8 cellular contexts compared by ENCODE assay signal in the genomic region with DNA sequence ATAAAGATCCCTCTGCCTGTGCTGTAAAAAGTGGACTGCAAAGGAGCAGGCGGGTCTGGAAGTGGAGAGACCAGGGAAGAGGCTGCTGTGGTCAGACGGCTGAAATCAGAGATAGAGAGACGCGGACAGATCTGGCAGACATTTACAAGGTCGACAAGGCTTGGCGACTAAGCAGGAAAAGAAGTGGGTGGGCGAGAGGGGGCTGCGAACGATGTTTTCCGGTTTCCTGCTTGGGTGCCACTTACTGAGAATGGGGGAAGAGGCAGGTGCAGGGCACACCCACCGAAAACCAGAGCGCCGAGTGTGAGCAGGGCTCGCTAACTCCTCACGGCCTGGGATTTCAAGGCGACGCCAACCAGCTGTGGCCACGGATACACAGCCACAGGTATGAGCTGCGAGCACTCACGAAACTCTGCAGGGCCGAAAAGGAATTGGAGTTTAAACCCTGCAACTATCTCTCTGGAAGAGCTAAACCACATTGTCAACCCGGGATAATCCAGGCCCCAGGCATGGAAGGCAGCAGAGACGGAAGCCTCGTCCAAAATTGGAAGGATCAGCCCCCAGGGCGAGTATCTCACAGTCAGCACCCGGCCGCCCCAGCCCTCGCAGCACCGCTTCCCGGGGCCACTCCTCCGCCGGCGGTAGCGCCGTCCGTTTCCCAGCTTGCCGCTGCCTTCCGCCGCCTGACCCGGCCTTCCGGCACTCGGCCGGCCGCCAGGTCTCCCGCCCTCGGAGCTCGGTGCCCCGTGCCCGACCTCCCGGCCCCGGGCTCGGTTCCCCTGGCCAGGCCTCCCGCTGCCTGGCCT. TPM values are rescaled to one million over a fixed set of nuclear protein-coding genes. Genes with fewer than 3 reads are reported as not detected.
DNase-seq lines count a peak whose midpoint lies in the region; TF ChIP-seq lines count a peak whose summit lies in the region.

No MANE protein-coding gene starts in this region.

- H3K36me3 Mint-ChIP-seq in endothelial cell (ENCODE audit: low read depth, unreplicated experiment) (peaks cover 4% of the 10 kb centered on the region), mesothelial cell of epicardium (peaks cover 4% of the 10 kb centered on the region)

- H3K4me1 Mint-ChIP-seq in endothelial cell (ENCODE audit: unreplicated experiment) (peaks cover 44% of the 10 kb centered on the region), mesothelial cell of epicardium (peaks cover 38% of the 10 kb centered on the region)

- H3K27me3 Mint-ChIP-seq in endothelial cell (ENCODE audit: unreplicated experiment), result peaks cover 10% of the 10 kb centered on the region
- H3K27me3 Mint-ChIP-seq in mesothelial cell of epicardium (ENCODE audit: low read depth), result no peaks in the 10 kb centered on the region

- H3K27ac Mint-ChIP-seq in endothelial cell (ENCODE audit: unreplicated experiment) (peak overlapping the region; percentile 88), mesothelial cell of epicardium (peak overlapping the region; percentile 94)

- TF ChIP-seq CTCF in GM12875 (IDR thresholded peaks at IDR 0.05; ENCODE audit: borderline replicate concordance, insufficient read depth, low read depth, low read length) (no peak), endothelial cell (IDR thresholded peaks at IDR 0.05; ENCODE audit: unreplicated experiment) (no peak), mesothelial cell of epicardium (IDR thresholded peaks at IDR 0.05; ENCODE audit: unreplicated experiment) (no peak)

- H3K9me3 Mint-ChIP-seq in endothelial cell (ENCODE audit: unreplicated experiment) (no peaks in the 10 kb centered on the region), mesothelial cell of epicardium (no peaks in the 10 kb centered on the region)

- DNase-seq in HCEC 1CT, result peak; percentile 26
- DNase-seq in NCI-H1092 (lab: John Stamatoyannopoulos, UW), result peak; percentile 13
- DNase-seq in activated CD8-positive, alpha-beta memory T cell treated with anti-CD3 and anti-CD28 coated beads, Interleukin-2, amount 50 U/mL, for 48 hours, result peak; percentile 73
- peak; percentile 63 for DNase-seq in endothelial cell (ENCODE audit: low spot score)
- peak; percentile 47 to 73 for DNase-seq in mesothelial cell of epicardium (ENCODE audit: low spot score in 2 of 2, unreplicated experiment in 2 of 2)
- peak; percentile 68 for DNase-seq in stimulated activated CD8-positive, alpha-beta memory T cell treated with anti-CD3 and anti-CD28 coated beads, Interleukin-4, amount 100 ng/mL, for 48 hours
- no peak for DNase-seq in NCI-H524 treated with DMSO at 0.1 percent for 48 hours (lab: John Stamatoyannopoulos, UW)

- H3K4me3 ChIP-seq in GM12875 (ENCODE audit: low read depth, low read length), result peak overlapping the region; percentile 91

- H3K4me3 Mint-ChIP-seq in endothelial cell (ENCODE audit: unreplicated experiment) (peak overlapping the region; percentile 96), mesothelial cell of epicardium (peak overlapping the region; percentile 91)

RNA-seq across cellular contexts. Expression of gene CASP3, which starts 0.8 kb away (rescaled TPM):
- total RNA-seq in endothelial cell (ENCODE audit: unreplicated experiment), result 53.2 TPM
- total RNA-seq in mesothelial cell of epicardium, result 20.3 to 21.5 TPM (median 21.0 TPM) in 3 replicates

RNA-seq across cellular contexts. Expression of gene PRIMPOL, which starts 1.1 kb away (rescaled TPM):
- total RNA-seq in endothelial cell (ENCODE audit: unreplicated experiment) (12.3 TPM), mesothelial cell of epicardium (20.7 to 22.3 TPM (median 20.9 TPM) in 3 replicates)
